ENCODE assay signal across 25 cellular contexts in genomic region chr7:38303866-38304265, GRCh38.
DNase-seq lines count a peak whose midpoint lies in the region; ATAC-seq and TF ChIP-seq lines count a peak whose summit lies in the region.
"Had no signal": no experiment of that assay in that cellular context is flagged by ENCODE, and none has a peak within 500 bp of the region (broad histone marks: within the 10 kb centered on the region; RNA-seq: fewer than 3 reads in every experiment).

No MANE protein-coding gene starts in this region.

- H3K56ac ChIP-seq in mesendoderm (ENCODE audit: low read length): no peak overlapping the region

- H2BK15ac ChIP-seq in mesendoderm (replicated peaks; ENCODE audit: low read depth): no peak overlapping the region

- H3K36me3 ChIP-seq in mesendoderm (ENCODE audit: control insufficient read depth, insufficient read depth, low read length): no peaks in the 10 kb centered on the region
- H3K36me3 ChIP-seq: left ventricle myocardium inferior had no signal

- H2BK120ac ChIP-seq in mesendoderm (ENCODE audit: low read depth, low read length): no peak overlapping the region

- POLR2A ChIA-PET in activated CD8-positive, alpha-beta T cell treated with anti-CD3 and anti-CD28 coated beads, Interleukin-2, amount 10 ng/mL, durations not matched to agents 7 days and 5 days (lab: Charles Lee): interaction anchor here (0.8 to 1.2 kb wide), 2 partner anchors 15 to 71 kb away, joined by 3 to 4 read pairs; no protein-coding TSS in a partner anchor
- POLR2A ChIA-PET in MCF 10A (lab: Yijun Ruan, JAX): no interaction called here

- no CpG with 5 or more reads among the region's 2 CpGs for WGBS in mesendoderm (ENCODE audit: extremely low coverage, insufficient coverage, low lambda C conversion rate)

- H3K4ac ChIP-seq in mesendoderm (ENCODE audit: low read depth, low read length): no peak overlapping the region

- no peak overlapping the region for H3K23ac ChIP-seq in mesendoderm (ENCODE audit: low read length)

- no peaks in the 10 kb centered on the region for H3K79me1 ChIP-seq in mesendoderm (ENCODE audit: low read length)

- no peak for TF ChIP-seq CTCF in MCF 10A (IDR thresholded peaks at IDR 0.05; ENCODE audit: unreplicated experiment)

- no peak overlapping the region for H3K4me2 ChIP-seq in mesendoderm (ENCODE audit: low read length)

- intact Hi-C loops in MCF 10A (cut with micrococcal nuclease): no loop called here

- no peak overlapping the region for H3K18ac ChIP-seq in mesendoderm (ENCODE audit: low read length)

- no peaks in the 10 kb centered on the region for H3K4me1 ChIP-seq in mesendoderm (ENCODE audit: control insufficient read depth, low read depth, low read length)
- H3K4me1 ChIP-seq: left ventricle myocardium inferior had no signal

- H3K4me1 Mint-ChIP-seq in activated CD8-positive, alpha-beta T cell treated with anti-CD3 and anti-CD28 coated beads, Interleukin-2, amount 10 ng/mL, durations not matched to agents 7 days and 5 days (ENCODE audit: low read depth): peaks cover 53% of the 10 kb centered on the region
- no peaks in the 10 kb centered on the region for H3K4me1 Mint-ChIP-seq in MCF 10A (ENCODE audit: insufficient read depth, unreplicated experiment)
- H3K4me1 Mint-ChIP-seq: naive B cell had no signal

- H4K5ac ChIP-seq in mesendoderm (ENCODE audit: low read length): no peak overlapping the region

- no peaks in the 10 kb centered on the region for H3K27me3 Mint-ChIP-seq in activated CD8-positive, alpha-beta T cell treated with anti-CD3 and anti-CD28 coated beads, Interleukin-2, amount 10 ng/mL, durations not matched to agents 7 days and 5 days (ENCODE audit: low read depth)
- peaks cover 70% of the 10 kb centered on the region for H3K27me3 Mint-ChIP-seq in MCF 10A (ENCODE audit: insufficient read depth, unreplicated experiment)

- DNase-seq in stimulated activated CD4-positive, alpha-beta T cell treated with anti-CD3 and anti-CD28 coated beads, Interleukin-1b, Interleukin-23, amount 100 ng/mL, for 48 hours: peak; percentile 4
- DNase-seq in stimulated activated CD4-positive, alpha-beta T cell treated with anti-CD3 and anti-CD28 coated beads, Interleukin-4, amount 100 ng/mL, for 4 hours: no peak
- DNase-seq in activated CD8-positive, alpha-beta T cell treated with anti-CD3 and anti-CD28 coated beads, Interleukin-2, amount 10 ng/mL, durations not matched to agents 7 days and 5 days: no peak
- DNase-seq in mesendoderm (peak; percentile 30), NCI-H526 (lab: John Stamatoyannopoulos, UW) (no peak), MCF 10A (ENCODE audit: unreplicated experiment) (no peak), dedifferentiated amniotic fluid mesenchymal stem cell (ENCODE audit: extremely low spot score) (no peak)
- DNase-seq: activated CD8-positive, alpha-beta memory T cell treated with anti-CD3 and anti-CD28 coated beads for 24 hours; amygdala; glutamatergic neuron; GM23248; islet precursor cell; KG1; left ventricle myocardium inferior; naive B cell; NCI-H1436; NCI-H2081 treated with DMSO at 0.1 percent for 48 hours; NCI-H226; SIG-M5; stimulated activated CD4-positive, alpha-beta T cell treated with anti-CD3 and anti-CD28 coated beads, Interleukin-2, amount 100 ng/mL, for 24 hours; T1000 had no signal

- no peak overlapping the region for H3K9ac ChIP-seq in mesendoderm (ENCODE audit: low read length)
- H3K9ac ChIP-seq: GM23248 had no signal

- no peaks in the 10 kb centered on the region for H3K9me3 Mint-ChIP-seq in activated CD8-positive, alpha-beta T cell treated with anti-CD3 and anti-CD28 coated beads, Interleukin-2, amount 10 ng/mL, durations not matched to agents 7 days and 5 days (ENCODE audit: insufficient read depth)
- no peaks in the 10 kb centered on the region for H3K9me3 Mint-ChIP-seq in MCF 10A (ENCODE audit: unreplicated experiment)

- no peaks in the 10 kb centered on the region for H3K79me2 ChIP-seq in mesendoderm (ENCODE audit: control insufficient read depth, insufficient read depth, low read length)

- CTCF ChIA-PET in activated CD8-positive, alpha-beta T cell treated with anti-CD3 and anti-CD28 coated beads, Interleukin-2, amount 10 ng/mL, durations not matched to agents 7 days and 5 days (lab: Charles Lee): interaction anchor here (1.2 to 2.5 kb wide), 3 partner anchors 16 to 88 kb away, joined by 3 to 8 read pairs (median 7); no protein-coding TSS in a partner anchor
- CTCF ChIA-PET in MCF 10A (lab: Yijun Ruan, JAX): interaction anchor here (1.0 kb wide), 1 partner anchor 11 kb away, joined by 4 read pairs; no protein-coding TSS in a partner anchor

- no peak overlapping the region for H2BK5ac ChIP-seq in mesendoderm (ENCODE audit: low read length)

- H3K27ac Mint-ChIP-seq in activated CD8-positive, alpha-beta T cell treated with anti-CD3 and anti-CD28 coated beads, Interleukin-2, amount 10 ng/mL, durations not matched to agents 7 days and 5 days: peak overlapping the region; percentile 94
- no peak overlapping the region for H3K27ac Mint-ChIP-seq in MCF 10A (ENCODE audit: low read depth, unreplicated experiment)

- H3K36me3 Mint-ChIP-seq in activated CD8-positive, alpha-beta T cell treated with anti-CD3 and anti-CD28 coated beads, Interleukin-2, amount 10 ng/mL, durations not matched to agents 7 days and 5 days (ENCODE audit: low read depth): peaks cover 8% of the 10 kb centered on the region
- no peaks in the 10 kb centered on the region for H3K36me3 Mint-ChIP-seq in MCF 10A (ENCODE audit: insufficient read depth, unreplicated experiment)
- H3K36me3 Mint-ChIP-seq: naive B cell had no signal

- no peaks in the 10 kb centered on the region for H3K27me3 ChIP-seq in mesendoderm (ENCODE audit: insufficient read depth, low read length, poor library complexity)

- peak overlapping the region; percentile 76 for H3K4me3 Mint-ChIP-seq in activated CD8-positive, alpha-beta T cell treated with anti-CD3 and anti-CD28 coated beads, Interleukin-2, amount 10 ng/mL, durations not matched to agents 7 days and 5 days
- H3K4me3 Mint-ChIP-seq in MCF 10A (ENCODE audit: unreplicated experiment): no peak overlapping the region
- H3K4me3 Mint-ChIP-seq: naive B cell had no signal

- ATAC-seq in activated CD8-positive, alpha-beta T cell treated with anti-CD3 and anti-CD28 coated beads, Interleukin-2, amount 10 ng/mL, durations not matched to agents 7 days and 5 days: no peak
- no peak for ATAC-seq in HG02759 (IDR thresholded peaks at IDR 0.05; ENCODE audit: unreplicated experiment)
- ATAC-seq: GM12878 had no signal

- no peak overlapping the region for H3K27ac ChIP-seq in mesendoderm (ENCODE audit: low read depth, low read length)
- H3K27ac ChIP-seq: epithelial cell of prostate, GM23248, left ventricle myocardium inferior had no signal

- H3K4me3 ChIP-seq in mesendoderm (ENCODE audit: low read length): no peak overlapping the region
- H3K4me3 ChIP-seq: GM12878, GM23248, left ventricle myocardium inferior, skin epidermis had no signal

- no TSS peak for BruUV-seq in MCF 10A (replicated peaks; lab: Mats Ljungman, UMichigan)

- no peak overlapping the region for H4K8ac ChIP-seq in mesendoderm (ENCODE audit: low read depth, low read length)

- no peak overlapping the region for H2AK5ac ChIP-seq in mesendoderm (ENCODE audit: low read length)

Comparison
In these comparisons a context has a peak if more than half of its experiments do, and no peak if none do; other contexts are left out.
1. DNase-seq: peak in stimulated activated CD4-positive, alpha-beta T cell treated with anti-CD3 and anti-CD28 coated beads, Interleukin-1b, Interleukin-23, amount 100 ng/mL, for 48 hours (single experiment) and mesendoderm (single experiment); none in stimulated activated CD4-positive, alpha-beta T cell treated with anti-CD3 and anti-CD28 coated beads, Interleukin-4, amount 100 ng/mL, for 4 hours (0 of 2), activated CD8-positive, alpha-beta T cell treated with anti-CD3 and anti-CD28 coated beads, Interleukin-2, amount 10 ng/mL, durations not matched to agents 7 days and 5 days (single experiment), NCI-H526 (0 of 2), MCF 10A (single experiment) and dedifferentiated amniotic fluid mesenchymal stem cell (single experiment).